ENCODE assay signal across 15 cellular contexts in the genomic region with DNA sequence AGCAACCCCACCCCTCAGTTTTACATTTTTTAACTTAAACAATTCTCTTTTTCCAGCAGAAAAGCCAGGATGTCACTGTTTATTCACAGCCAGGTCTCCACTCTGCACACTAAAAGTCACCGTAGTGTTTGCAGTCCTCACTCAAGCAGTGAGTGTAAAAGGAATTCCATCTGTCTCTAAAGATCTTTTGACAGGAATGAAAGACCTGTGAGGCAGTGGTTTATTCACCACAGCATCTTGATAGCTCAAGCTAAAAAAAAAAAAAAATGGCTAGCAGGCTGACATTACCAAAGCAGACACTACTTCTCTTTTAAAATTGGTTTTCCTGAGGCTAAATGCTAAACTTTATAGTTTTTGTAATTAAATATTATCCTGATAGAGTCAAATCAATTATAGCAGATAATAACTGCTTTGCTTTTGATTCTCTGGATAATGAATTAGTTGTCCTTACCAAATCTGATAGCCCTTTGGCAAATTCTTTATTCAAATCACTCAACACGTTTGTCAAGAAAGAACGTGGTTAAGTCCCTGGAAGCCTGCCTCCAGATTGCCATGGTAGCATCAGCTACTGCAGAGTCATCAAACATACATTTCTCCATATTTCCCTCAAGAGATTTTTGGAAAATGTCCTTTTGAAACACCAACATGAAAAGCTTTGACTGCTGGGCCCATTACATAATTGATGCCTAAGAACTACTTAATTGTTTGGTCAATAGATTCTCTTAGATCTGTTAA. TPM values are rescaled to one million over a fixed set of nuclear protein-coding genes. Genes with fewer than 3 reads are reported as not detected.
"Had no signal": no experiment of that assay in that cellular context is flagged by ENCODE, and none has a peak within 500 bp of the region (broad histone marks: within the 10 kb centered on the region; RNA-seq: fewer than 3 reads in every experiment).

No MANE protein-coding gene starts in this region.

- H3K4me1 ChIP-seq: adrenal gland had no signal

- H3K4me3 Mint-ChIP-seq: mesothelial cell of epicardium; stimulated activated memory B cell treated with anti-CD40 and anti-IgM and Interleukin-4, amounts not matched to agents 10 μg/mL and 1 μg/mL and 100 μg/mL, for 72 hours; T-helper 2 cell treated with Interferon-gamma antibody and Interleukin-4, amounts not matched to agents 5 μg/mL and 100 μg/mL, for 36 hours had no signal

- DNase-seq: activated CD4-positive, alpha-beta T cell treated with anti-CD3 and anti-CD28 coated beads, Interleukin-2, amount 50 U/mL, for 4 hours; activated naive CD4-positive, alpha-beta T cell treated with anti-CD3 and anti-CD28 coated beads, Interleukin-2, amount 50 U/mL, for 16 hours; activated T-cell treated with anti-CD3 and anti-CD28 coated beads, Interleukin-2, amount 50 U/mL, for 1 hour; adrenal gland; heart right ventricle; kidney glomerular epithelial cell; right cardiac atrium; stimulated activated CD4-positive, alpha-beta T cell treated with anti-CD3 and anti-CD28 coated beads, Interleukin-1b, Interleukin-23, amount 100 ng/mL, for 48 hours; trophoblast cell had no signal

- ATAC-seq: heart right ventricle; right cardiac atrium; stimulated activated memory B cell treated with anti-CD40 and anti-IgM and Interleukin-4, amounts not matched to agents 10 μg/mL and 1 μg/mL and 100 μg/mL, for 72 hours had no signal

- H3K27ac Mint-ChIP-seq: mesothelial cell of epicardium; stimulated activated memory B cell treated with anti-CD40 and anti-IgM and Interleukin-4, amounts not matched to agents 10 μg/mL and 1 μg/mL and 100 μg/mL, for 72 hours; T-helper 2 cell treated with Interferon-gamma antibody and Interleukin-4, amounts not matched to agents 5 μg/mL and 100 μg/mL, for 36 hours had no signal

- H3K4me1 Mint-ChIP-seq: stimulated activated memory B cell treated with anti-CD40 and anti-IgM and Interleukin-4, amounts not matched to agents 10 μg/mL and 1 μg/mL and 100 μg/mL, for 72 hours had no signal

- H3K27me3 Mint-ChIP-seq: stimulated activated memory B cell treated with anti-CD40 and anti-IgM and Interleukin-4, amounts not matched to agents 10 μg/mL and 1 μg/mL and 100 μg/mL, for 72 hours had no signal

- H3K36me3 ChIP-seq: adrenal gland, esophagus muscularis mucosa, heart right ventricle had no signal

- H3K9me3 Mint-ChIP-seq: mesothelial cell of epicardium; stimulated activated memory B cell treated with anti-CD40 and anti-IgM and Interleukin-4, amounts not matched to agents 10 μg/mL and 1 μg/mL and 100 μg/mL, for 72 hours; T-helper 2 cell treated with Interferon-gamma antibody and Interleukin-4, amounts not matched to agents 5 μg/mL and 100 μg/mL, for 36 hours had no signal

- H3K27me3 ChIP-seq: adrenal gland, esophagus muscularis mucosa had no signal

- H3K4me3 ChIP-seq: adrenal gland, esophagus muscularis mucosa, heart right ventricle had no signal

- H3K27ac ChIP-seq: adrenal gland, esophagus muscularis mucosa, heart right ventricle had no signal

- H3K36me3 Mint-ChIP-seq: mesothelial cell of epicardium; stimulated activated memory B cell treated with anti-CD40 and anti-IgM and Interleukin-4, amounts not matched to agents 10 μg/mL and 1 μg/mL and 100 μg/mL, for 72 hours had no signal

RNA-seq across cellular contexts. Expression of a gene that starts 22.2 kb away (rescaled TPM):
- total RNA-seq: frontal cortex, subcutaneous adipose tissue had no signal
